Comparison of ENCODE assay signal across 8 cellular contexts in the genomic region with DNA sequence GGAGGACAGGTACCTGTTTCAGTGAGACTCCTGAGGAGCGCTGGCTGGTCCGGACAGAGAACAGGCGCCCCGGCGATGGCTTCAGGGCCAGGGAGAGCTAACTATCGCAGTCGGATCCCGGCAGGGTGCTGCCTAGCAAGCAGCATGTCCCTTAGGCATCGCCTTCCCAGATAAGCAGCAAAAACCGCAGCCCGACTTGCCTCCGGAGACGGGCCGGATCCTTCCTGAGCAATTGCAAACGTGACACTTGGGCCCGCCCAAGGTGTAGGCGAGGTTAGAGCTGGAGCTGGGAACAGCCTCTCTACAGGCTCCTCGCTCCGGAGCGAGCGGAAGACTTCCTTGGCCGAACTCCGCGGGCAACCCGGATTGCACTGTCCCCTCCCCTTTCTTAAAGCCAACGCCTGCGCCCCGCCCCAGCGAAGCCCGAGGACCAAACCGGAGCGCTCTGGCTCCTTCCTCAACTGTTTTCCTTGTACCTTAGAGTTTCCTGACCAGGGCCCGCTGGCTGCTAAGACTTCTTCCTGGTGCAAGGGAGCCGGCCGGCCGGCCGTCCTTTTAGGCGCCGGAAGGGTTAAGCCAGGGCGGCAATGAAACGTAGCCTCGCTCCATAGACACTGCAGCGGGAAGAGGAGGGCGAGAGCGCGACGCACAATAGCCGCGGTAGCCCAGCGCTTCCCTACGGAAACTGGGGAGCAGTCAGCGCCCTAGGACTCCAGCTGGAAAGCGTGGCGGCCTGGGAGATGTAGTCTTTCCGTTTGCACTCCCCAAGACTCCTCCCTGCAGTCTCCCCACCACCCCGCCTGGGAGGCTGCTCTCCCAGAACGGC. TPM values are rescaled to one million over a fixed set of nuclear protein-coding genes. Genes with fewer than 3 reads are reported as not detected.
DNase-seq lines count a peak whose midpoint lies in the region; ATAC-seq and TF ChIP-seq lines count a peak whose summit lies in the region.

A gene with protein sequence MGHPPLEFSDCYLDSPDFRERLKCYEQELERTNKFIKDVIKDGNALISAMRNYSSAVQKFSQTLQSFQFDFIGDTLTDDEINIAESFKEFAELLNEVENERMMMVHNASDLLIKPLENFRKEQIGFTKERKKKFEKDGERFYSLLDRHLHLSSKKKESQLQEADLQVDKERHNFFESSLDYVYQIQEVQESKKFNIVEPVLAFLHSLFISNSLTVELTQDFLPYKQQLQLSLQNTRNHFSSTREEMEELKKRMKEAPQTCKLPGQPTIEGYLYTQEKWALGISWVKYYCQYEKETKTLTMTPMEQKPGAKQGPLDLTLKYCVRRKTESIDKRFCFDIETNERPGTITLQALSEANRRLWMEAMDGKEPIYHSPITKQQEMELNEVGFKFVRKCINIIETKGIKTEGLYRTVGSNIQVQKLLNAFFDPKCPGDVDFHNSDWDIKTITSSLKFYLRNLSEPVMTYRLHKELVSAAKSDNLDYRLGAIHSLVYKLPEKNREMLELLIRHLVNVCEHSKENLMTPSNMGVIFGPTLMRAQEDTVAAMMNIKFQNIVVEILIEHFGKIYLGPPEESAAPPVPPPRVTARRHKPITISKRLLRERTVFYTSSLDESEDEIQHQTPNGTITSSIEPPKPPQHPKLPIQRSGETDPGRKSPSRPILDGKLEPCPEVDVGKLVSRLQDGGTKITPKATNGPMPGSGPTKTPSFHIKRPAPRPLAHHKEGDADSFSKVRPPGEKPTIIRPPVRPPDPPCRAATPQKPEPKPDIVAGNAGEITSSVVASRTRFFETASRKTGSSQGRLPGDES (minus strand): TSS at position 341 of the 826 bp plus-strand sequence. CDS start 475 bp downstream, outside the sequence.

- no CpG with 5 or more reads among the region's 57 CpGs for WGBS in H9 (ENCODE audit: extremely low coverage, insufficient read length, low lambda C conversion rate)

- H3T11ph ChIP-seq in H9 (ENCODE audit: low read length), result no peak within 1 kb of the TSS

- DNase-seq in BJ (ENCODE audit: low read depth) (no peak), H9 (peak; percentile 82), RWPE2 (ENCODE audit: low spot score) (peak; percentile 73), caudate nucleus (lab: John Stamatoyannopoulos, UW) (peak in 60 of 61 donors; percentile 5 to 81 (median 56)), putamen (ENCODE audit: low spot score) (peak; percentile 76)
- DNase-seq in effector CD4-positive, alpha-beta T cell, result no peak

- ATAC-seq in RWPE2 (ENCODE audit: low read depth), result peak; percentile 85
- ATAC-seq in HG02759 (IDR thresholded peaks at IDR 0.05; ENCODE audit: unreplicated experiment), result no peak

- no peaks in the 10 kb centered on the region for H3K79me2 ChIP-seq in H9 (ENCODE audit: insufficient read depth, low read length)

- peak within 1 kb of the TSS; percentile 91 to 97 (median 96); a peak in 6 of 7 replicates for H3K27ac Mint-ChIP-seq in H9

- peaks cover 61 to 74% of the 10 kb centered on the region in 2 experiments for H3K9me3 Mint-ChIP-seq in H9

- peak within 1 kb of the TSS; percentile 34 for H2AFZ ChIP-seq in H9 (ENCODE audit: low read length)

- H3K4me1 ChIP-seq in H9 (ENCODE audit: insufficient read depth, low read length) (no peaks in the 10 kb centered on the region), RWPE2 (ENCODE audit: insufficient read depth, poor library complexity, severe bottlenecking) (peaks cover 12% of the 10 kb centered on the region), iPS-18a (ENCODE audit: control insufficient read depth, low read depth, low read length) (no peaks in the 10 kb centered on the region)

- no peak within 1 kb of the TSS for H4K8ac ChIP-seq in H9 (replicated peaks; ENCODE audit: insufficient read length, low read depth, low read length)

- H3K79me1 ChIP-seq in H9 (ENCODE audit: insufficient read depth, low read depth, low read length, poor library complexity, severe bottlenecking), result no peaks in the 10 kb centered on the region

- H2BK20ac ChIP-seq in H9 (ENCODE audit: low read depth, low read length, poor library complexity, severe bottlenecking), result no peak within 1 kb of the TSS

- peak within 1 kb of the TSS; percentile 82 to 93 for H3K4me3 Mint-ChIP-seq in H9

- no peak within 1 kb of the TSS for H2BK12ac ChIP-seq in H9 (ENCODE audit: insufficient read length, low read depth, low read length)

- H3K18ac ChIP-seq in H9 (ENCODE audit: insufficient read length, low read depth, low read length), result peak within 1 kb of the TSS; percentile 28

- H3K27me3 Mint-ChIP-seq in H9 (ENCODE audit: low read depth), result peaks cover 3% of the 10 kb centered on the region; the same call in 1 of the 2 replicates

- peak within 1 kb of the TSS; percentile 47 for H3K9ac ChIP-seq in H9 (ENCODE audit: extremely low read depth, insufficient read length, low read length)
- peak within 1 kb of the TSS; percentile 36 for H3K9ac ChIP-seq in iPS-18a (ENCODE audit: low read length)

- POLR2A ChIA-PET in BJ (lab: Charles Lee), result no interaction called here

- no peak for TF ChIP-seq CTCF in BJ (IDR thresholded peaks at IDR 0.05; ENCODE audit: insufficient read depth, low read depth, low read length)
- TF ChIP-seq CTCF in H9 (conservative IDR thresholded peaks at IDR 0.05), result no peak
- no peak for TF ChIP-seq CTCF in RWPE2 (IDR thresholded peaks at IDR 0.05; ENCODE audit: poor library complexity, severe bottlenecking)

- peaks cover 3% of the 10 kb centered on the region for H3K23me2 ChIP-seq in H9 (ENCODE audit: insufficient read length, low read depth, low read length, poor library complexity, severe bottlenecking)

- H4K91ac ChIP-seq in H9 (ENCODE audit: insufficient read length, low read depth, low read length), result no peak within 1 kb of the TSS

- peak within 1 kb of the TSS; percentile 23 for H3K14ac ChIP-seq in H9 (ENCODE audit: insufficient read depth, low read length)

- peak within 1 kb of the TSS; percentile 75 for H3K4me2 ChIP-seq in H9 (ENCODE audit: insufficient read depth, insufficient read length, low read length)

- H3K36me3 ChIP-seq in BJ (ENCODE audit: control insufficient read depth, insufficient read depth, low read length) (no peaks in the 10 kb centered on the region), RWPE2 (ENCODE audit: low read depth) (no peaks in the 10 kb centered on the region), iPS-18a (ENCODE audit: control insufficient read depth, low read depth, low read length) (no peaks in the 10 kb centered on the region)

- no peak within 1 kb of the TSS for H2AK5ac ChIP-seq in H9 (ENCODE audit: insufficient read length, low read length)

- CTCF ChIA-PET in BJ (lab: Yijun Ruan, JAX), result interaction anchor here (0.7 to 1.3 kb wide), 2 partner anchors 8 to 29 kb away, joined by 3 read pairs; no protein-coding TSS in a partner anchor

- peaks cover 6% of the 10 kb centered on the region for H3K9me3 ChIP-seq in H9 (ENCODE audit: control insufficient read depth, low read depth, low read length)
- no peaks in the 10 kb centered on the region for H3K9me3 ChIP-seq in RWPE2 (ENCODE audit: severe bottlenecking)
- peaks cover 13% of the 10 kb centered on the region for H3K9me3 ChIP-seq in iPS-18a (ENCODE audit: control insufficient read depth, low read depth, low read length)

- H3K56ac ChIP-seq in H9 (ENCODE audit: insufficient read length, low read depth, low read length), result no peak within 1 kb of the TSS

- H3K4me1 Mint-ChIP-seq in H9, result peaks cover 10 to 20% of the 10 kb centered on the region in 2 experiments

- no peak within 1 kb of the TSS for H3K23ac ChIP-seq in H9 (ENCODE audit: insufficient read length, low read depth, low read length)

- no peak within 1 kb of the TSS for H3K4ac ChIP-seq in H9 (ENCODE audit: low read depth, low read length)

- H3K27me3 ChIP-seq in BJ (ENCODE audit: control insufficient read depth, insufficient read depth, low read length) (no peaks in the 10 kb centered on the region), H9 (ENCODE audit: insufficient read depth, low read length) (no peaks in the 10 kb centered on the region), RWPE2 (ENCODE audit: insufficient read depth, poor library complexity, severe bottlenecking) (no peaks in the 10 kb centered on the region), iPS-18a (ENCODE audit: control insufficient read depth, insufficient read depth, low read length) (no peaks in the 10 kb centered on the region)

- no peaks in the 10 kb centered on the region for H4K20me1 ChIP-seq in H9 (ENCODE audit: control insufficient read depth, insufficient read depth, insufficient read length)

- no peak within 1 kb of the TSS for H2BK120ac ChIP-seq in H9 (ENCODE audit: low read depth, low read length, poor library complexity, severe bottlenecking)

- H3K27ac ChIP-seq in H9 (ENCODE audit: insufficient read length, low read depth, low read length), result no peak within 1 kb of the TSS
- peak within 1 kb of the TSS; percentile 64 for H3K27ac ChIP-seq in RWPE2 (ENCODE audit: poor library complexity, severe bottlenecking)
- peak within 1 kb of the TSS; percentile 77 for H3K27ac ChIP-seq in caudate nucleus (ENCODE audit: low read depth, low read length)
- no peak within 1 kb of the TSS for H3K27ac ChIP-seq in iPS-18a (ENCODE audit: low read length)

- H3K36me3 Mint-ChIP-seq in H9 (ENCODE audit: insufficient read depth in 1 of 3, low read depth in 3 of 3), result peaks cover 11 to 24% (median 24%) of the 10 kb centered on the region in 3 experiments

- H4K5ac ChIP-seq in H9 (ENCODE audit: insufficient read length, low read depth, low read length), result no peak within 1 kb of the TSS

- H3K4me3 ChIP-seq in BJ (ENCODE audit: low read depth, low read length) (peak within 1 kb of the TSS; percentile 67), RWPE2 (ENCODE audit: severe bottlenecking) (peak within 1 kb of the TSS; percentile 50), iPS-18a (ENCODE audit: low read length) (peak within 1 kb of the TSS; percentile 68)

- H2BK5ac ChIP-seq in H9 (ENCODE audit: insufficient read length, low read length), result no peak within 1 kb of the TSS

- no peak within 1 kb of the TSS for H2BK15ac ChIP-seq in H9 (ENCODE audit: low read depth, low read length)

RNA-seq across cellular contexts. Expression of the gene that starts here (rescaled TPM):
- 4.0 and 5.9 TPM in 2 replicates for polyA plus RNA-seq in BJ (2011; rRNA removed)
- 4.8 and 6.6 TPM in 2 replicates for polyA minus RNA-seq in BJ (2011; rRNA and poly(A)+ RNA removed)
- 1.0 and 1.5 TPM in 2 replicates for total RNA-seq in H9 (2021)

Comparison
In these comparisons a context has a peak if more than half of its experiments do, and no peak if none do; other contexts are left out.
1. DNase-seq: peak in H9 (single experiment), RWPE2 (single experiment), caudate nucleus (60 of 61) and putamen (single experiment); none in BJ (single experiment) and effector CD4-positive, alpha-beta T cell (single experiment).
2. H3K27ac ChIP-seq: peak in RWPE2 (single experiment) and caudate nucleus (single experiment); none in H9 (single experiment) and iPS-18a (single experiment).
3. Peak in every context shown above with its lines, with median percentiles within 50 percentile points of each other: H3K4me3 ChIP-seq.